11 cellular contexts compared by ENCODE assay signal in genomic region chr19:4230237-4230636, GRCh38. TPM values are rescaled to one million over a fixed set of nuclear protein-coding genes. Genes with fewer than 3 reads are reported as not detected.
"Had no signal": no experiment of that assay in that cellular context is flagged by ENCODE, and none has a peak within 500 bp of the region (broad histone marks: within the 10 kb centered on the region; RNA-seq: fewer than 3 reads in every experiment).

No MANE protein-coding gene starts in this region.

RNA-seq across cellular contexts. Expression of gene EBI3, which starts 0.9 kb away (rescaled TPM):
- total RNA-seq: foreskin keratinocyte, vagina had no signal

RNA-seq across cellular contexts. Expression of gene SHD, which starts 48.8 kb away (rescaled TPM):
- total RNA-seq: activated CD4-positive, alpha-beta memory T cell treated with anti-CD3 and anti-CD28 coated beads for 36 hours; activated naive CD8-positive, alpha-beta T cell treated with anti-CD3 and anti-CD28 coated beads for 36 hours; dermis microvascular lymphatic vessel endothelial cell; foreskin keratinocyte; glomerular endothelial cell; lower leg skin; pancreas; T-helper 2 cell treated with Interferon-gamma antibody and Interleukin-4, amounts not matched to agents 100 ng/mL and 5 ng/mL, for 36 hours; thoracic aorta; vagina had no signal
- polyA plus RNA-seq: foreskin keratinocyte, keratinocyte, pancreas had no signal
